ENCODE assay signal across 10 cellular contexts in genomic region chr3:48399387-48400172, GRCh38. TPM values are rescaled to one million over a fixed set of nuclear protein-coding genes. Genes with fewer than 3 reads are reported as not detected.
DNase-seq lines count a peak whose midpoint lies in the region; ATAC-seq, FAIRE-seq and TF ChIP-seq lines count a peak whose summit lies in the region.
"Had no signal": no experiment of that assay in that cellular context is flagged by ENCODE, and none has a peak within 500 bp of the region (broad histone marks: within the 10 kb centered on the region; RNA-seq: fewer than 3 reads in every experiment).

No MANE protein-coding gene starts in this region.

- peaks cover 4% of the 10 kb centered on the region for H4K20me1 ChIP-seq in neural progenitor cell (ENCODE audit: low read depth)

- H3K9me3 Mint-ChIP-seq in neural progenitor cell = no peaks in the 10 kb centered on the region
- H3K9me3 Mint-ChIP-seq: activated naive CD4-positive, alpha-beta T cell treated with anti-CD3 and anti-CD28 coated beads, Interleukin-2, amount 50 U/mL, for 24 hours had no signal

- no peak overlapping the region for H2AFZ ChIP-seq in neural progenitor cell (replicated peaks)

- no peaks in the 10 kb centered on the region for H3K4me1 ChIP-seq in neural progenitor cell

- peaks cover 25% of the 10 kb centered on the region for H3F3A ChIP-seq in neural progenitor cell (ENCODE audit: low read depth)

- TF ChIP-seq CTCF in D721Med (IDR thresholded peaks at IDR 0.05; ENCODE audit: insufficient read depth, missing control alignments) (no peak), neural progenitor cell (IDR thresholded peaks at IDR 0.05) (no peak)

- no peaks in the 10 kb centered on the region for H3K36me3 ChIP-seq in neural progenitor cell

- peaks cover 6% of the 10 kb centered on the region for H3K27me3 Mint-ChIP-seq in neural progenitor cell (ENCODE audit: insufficient read depth, low read depth)
- H3K27me3 Mint-ChIP-seq: activated naive CD4-positive, alpha-beta T cell treated with anti-CD3 and anti-CD28 coated beads, Interleukin-2, amount 50 U/mL, for 24 hours had no signal

- no peak for FAIRE-seq in D721Med (lab: Jason Lieb, UNC)
- FAIRE-seq: endometrium had no signal

- H3K4me3 Mint-ChIP-seq in neural progenitor cell = no peak overlapping the region
- H3K4me3 Mint-ChIP-seq: activated naive CD4-positive, alpha-beta T cell treated with anti-CD3 and anti-CD28 coated beads, Interleukin-2, amount 50 U/mL, for 24 hours had no signal

- ATAC-seq in SK-N-SH treated with all-trans-retinoic acid at 6 μM for 48 hours (0 out of 3 replicates have a peak, but pooled peaks have one; percentile 5), GM18502 (IDR thresholded peaks at IDR 0.05; ENCODE audit: poor library complexity, unreplicated experiment) (no peak)
- ATAC-seq: left ventricle myocardium superior had no signal

- H3K9me3 ChIP-seq in neural progenitor cell (ENCODE audit: low read depth) = no peaks in the 10 kb centered on the region

- H3K4me1 Mint-ChIP-seq in neural progenitor cell = no peaks in the 10 kb centered on the region

- H3K79me2 ChIP-seq in neural progenitor cell (ENCODE audit: low read depth) = no peaks in the 10 kb centered on the region

- peaks cover 16% of the 10 kb centered on the region for H3K36me3 Mint-ChIP-seq in neural progenitor cell
- H3K36me3 Mint-ChIP-seq: activated naive CD4-positive, alpha-beta T cell treated with anti-CD3 and anti-CD28 coated beads, Interleukin-2, amount 50 U/mL, for 24 hours had no signal

- H3K4me2 ChIP-seq in neural progenitor cell = no peak overlapping the region

- H3K9ac ChIP-seq in neural progenitor cell = no peak overlapping the region

- peak; percentile 10 for DNase-seq in D721Med (ENCODE audit: insufficient read length, low spot score)
- DNase-seq in left kidney (ENCODE audit: low read depth, low spot score) = peak; percentile 7
- no peak for DNase-seq in NCI-H1436 (lab: John Stamatoyannopoulos, UW)
- no peak for DNase-seq in neural progenitor cell (ENCODE audit: low spot score)
- DNase-seq: left ventricle myocardium superior; stimulated activated naive CD4-positive, alpha-beta T cell treated with Interleukin-2 at 50 U/mL for 16 hours had no signal

- no peaks in the 10 kb centered on the region for H3K27me3 ChIP-seq in neural progenitor cell

- H3K4me3 ChIP-seq in neural progenitor cell = no peak overlapping the region

- no peak overlapping the region for H3K27ac ChIP-seq in neural progenitor cell

- H3K27ac Mint-ChIP-seq in neural progenitor cell = no peak overlapping the region
- H3K27ac Mint-ChIP-seq: activated naive CD4-positive, alpha-beta T cell treated with anti-CD3 and anti-CD28 coated beads, Interleukin-2, amount 50 U/mL, for 24 hours had no signal

TF ChIP-seq in SK-N-SH treated with all-trans-retinoic acid at 6 μM for 48 hours, 23 proteins besides CTCF, POLR2A, EP300 and RAD21 (continues in another document):
- TF ChIP-seq ZNF565 (CRISPR knock-in tag; conservative IDR thresholded peaks at IDR 0.05; ENCODE audit: low read depth) (no peak), ZNF70 (CRISPR knock-in tag; IDR thresholded peaks at IDR 0.05) (no peak), OSR1 (CRISPR knock-in tag; IDR thresholded peaks at IDR 0.05) (no peak), TOX (CRISPR knock-in tag; IDR thresholded peaks at IDR 0.05; ENCODE audit: borderline replicate concordance) (no peak), PPARA (CRISPR knock-in tag; IDR thresholded peaks at IDR 0.05; ENCODE audit: borderline replicate concordance) (no peak), CREB5 (CRISPR knock-in tag; IDR thresholded peaks at IDR 0.05; ENCODE audit: low read depth) (no peak), CSRNP3 (CRISPR knock-in tag; IDR thresholded peaks at IDR 0.05) (no peak), RARB (CRISPR knock-in tag; IDR thresholded peaks at IDR 0.05) (no peak), ZNF8 (CRISPR knock-in tag; IDR thresholded peaks at IDR 0.05) (no peak), SNAI2 (CRISPR knock-in tag; IDR thresholded peaks at IDR 0.05) (no peak), TCF4 (CRISPR knock-in tag; IDR thresholded peaks at IDR 0.05; ENCODE audit: borderline replicate concordance) (no peak), BACH2 (CRISPR knock-in tag; IDR thresholded peaks at IDR 0.05; ENCODE audit: borderline replicate concordance) (no peak), CSDC2 (CRISPR knock-in tag; IDR thresholded peaks at IDR 0.05) (no peak), GLIS3 (CRISPR knock-in tag; IDR thresholded peaks at IDR 0.05) (no peak), ZFP3 (CRISPR knock-in tag; IDR thresholded peaks at IDR 0.05) (no peak), ZC3H10 (CRISPR knock-in tag; IDR thresholded peaks at IDR 0.05) (no peak), ISL1 (CRISPR knock-in tag; IDR thresholded peaks at IDR 0.05) (no peak)
- TF ChIP-seq, protein P1, sequence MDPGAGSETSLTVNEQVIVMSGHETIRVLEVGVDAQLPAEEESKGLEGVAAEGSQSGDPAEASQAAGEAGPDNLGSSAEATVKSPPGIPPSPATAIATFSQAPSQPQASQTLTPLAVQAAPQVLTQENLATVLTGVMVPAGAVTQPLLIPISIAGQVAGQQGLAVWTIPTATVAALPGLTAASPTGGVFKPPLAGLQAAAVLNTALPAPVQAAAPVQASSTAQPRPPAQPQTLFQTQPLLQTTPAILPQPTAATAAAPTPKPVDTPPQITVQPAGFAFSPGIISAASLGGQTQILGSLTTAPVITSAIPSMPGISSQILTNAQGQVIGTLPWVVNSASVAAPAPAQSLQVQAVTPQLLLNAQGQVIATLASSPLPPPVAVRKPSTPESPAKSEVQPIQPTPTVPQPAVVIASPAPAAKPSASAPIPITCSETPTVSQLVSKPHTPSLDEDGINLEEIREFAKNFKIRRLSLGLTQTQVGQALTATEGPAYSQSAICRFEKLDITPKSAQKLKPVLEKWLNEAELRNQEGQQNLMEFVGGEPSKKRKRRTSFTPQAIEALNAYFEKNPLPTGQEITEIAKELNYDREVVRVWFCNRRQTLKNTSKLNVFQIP (CRISPR knock-in tag; IDR thresholded peaks at IDR 0.05; ENCODE audit: borderline replicate concordance, low read depth) = no peak
- TF ChIP-seq, protein P2, sequence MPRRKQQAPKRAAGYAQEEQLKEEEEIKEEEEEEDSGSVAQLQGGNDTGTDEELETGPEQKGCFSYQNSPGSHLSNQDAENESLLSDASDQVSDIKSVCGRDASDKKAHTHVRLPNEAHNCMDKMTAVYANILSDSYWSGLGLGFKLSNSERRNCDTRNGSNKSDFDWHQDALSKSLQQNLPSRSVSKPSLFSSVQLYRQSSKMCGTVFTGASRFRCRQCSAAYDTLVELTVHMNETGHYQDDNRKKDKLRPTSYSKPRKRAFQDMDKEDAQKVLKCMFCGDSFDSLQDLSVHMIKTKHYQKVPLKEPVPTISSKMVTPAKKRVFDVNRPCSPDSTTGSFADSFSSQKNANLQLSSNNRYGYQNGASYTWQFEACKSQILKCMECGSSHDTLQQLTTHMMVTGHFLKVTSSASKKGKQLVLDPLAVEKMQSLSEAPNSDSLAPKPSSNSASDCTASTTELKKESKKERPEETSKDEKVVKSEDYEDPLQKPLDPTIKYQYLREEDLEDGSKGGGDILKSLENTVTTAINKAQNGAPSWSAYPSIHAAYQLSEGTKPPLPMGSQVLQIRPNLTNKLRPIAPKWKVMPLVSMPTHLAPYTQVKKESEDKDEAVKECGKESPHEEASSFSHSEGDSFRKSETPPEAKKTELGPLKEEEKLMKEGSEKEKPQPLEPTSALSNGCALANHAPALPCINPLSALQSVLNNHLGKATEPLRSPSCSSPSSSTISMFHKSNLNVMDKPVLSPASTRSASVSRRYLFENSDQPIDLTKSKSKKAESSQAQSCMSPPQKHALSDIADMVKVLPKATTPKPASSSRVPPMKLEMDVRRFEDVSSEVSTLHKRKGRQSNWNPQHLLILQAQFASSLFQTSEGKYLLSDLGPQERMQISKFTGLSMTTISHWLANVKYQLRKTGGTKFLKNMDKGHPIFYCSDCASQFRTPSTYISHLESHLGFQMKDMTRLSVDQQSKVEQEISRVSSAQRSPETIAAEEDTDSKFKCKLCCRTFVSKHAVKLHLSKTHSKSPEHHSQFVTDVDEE (CRISPR knock-in tag; IDR thresholded peaks at IDR 0.05) = no peak

RNA-seq across cellular contexts. Expression of gene FBXW12, which starts 27.6 kb away (rescaled TPM):
- 0.82 and 1.4 TPM in 2 replicates for total RNA-seq in neural progenitor cell (ENCODE audit: low replicate concordance)
- total RNA-seq: left ventricle myocardium superior had no signal

RNA-seq across cellular contexts. Expression of gene PLXNB1, which starts 30.3 kb away (rescaled TPM):
- 53.6 and 142 TPM in 2 replicates for total RNA-seq in neural progenitor cell (ENCODE audit: low replicate concordance)

RNA-seq across cellular contexts. Expression of gene CCDC51, which starts 40.3 kb away (rescaled TPM):
- 13.9 and 22.0 TPM in 2 replicates for total RNA-seq in neural progenitor cell (ENCODE audit: low replicate concordance)

RNA-seq across cellular contexts. Expression of gene TMA7, which starts 40.5 kb away (rescaled TPM):
- total RNA-seq in neural progenitor cell (ENCODE audit: low replicate concordance) = 472 and 510 TPM in 2 replicates

RNA-seq across cellular contexts. Expression of gene ATRIP, which starts 47.0 kb away (rescaled TPM):
- total RNA-seq in neural progenitor cell (ENCODE audit: low replicate concordance) = 8.3 and 11.8 TPM in 2 replicates

Comparison
In these comparisons a context has a peak if more than half of its experiments do, and no peak if none do; other contexts are left out.
1. DNase-seq: peak in D721Med (single experiment) and left kidney (single experiment); none in NCI-H1436 (single experiment) and neural progenitor cell (single experiment).